9 cellular contexts compared by ENCODE assay signal in the genomic region with DNA sequence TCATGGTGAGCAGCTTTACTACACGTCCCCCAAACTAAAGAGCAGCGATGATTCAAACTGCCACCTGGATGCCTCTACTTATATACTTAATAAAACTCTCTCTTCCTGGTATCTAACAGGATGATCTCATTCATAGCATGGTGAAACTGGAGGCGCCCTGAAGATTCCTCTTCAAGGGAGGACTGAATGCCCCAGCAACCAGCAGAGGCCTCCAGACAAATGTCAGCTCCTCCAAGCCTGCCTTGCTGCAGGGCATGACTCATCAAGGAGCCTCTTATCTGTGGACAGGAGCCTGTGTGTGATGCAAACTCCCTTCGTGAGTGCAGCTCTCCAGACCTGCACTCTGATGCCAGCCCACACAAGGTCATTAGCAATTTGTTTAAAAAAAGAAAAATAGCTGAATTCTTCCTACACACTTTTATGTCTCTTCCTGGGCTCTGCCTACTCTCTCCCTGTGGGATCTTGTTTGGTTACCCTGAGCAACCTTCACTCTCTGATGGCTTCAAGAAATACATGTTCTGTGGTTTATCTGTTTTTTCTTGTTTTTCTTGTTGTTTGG. TPM values are rescaled to one million over a fixed set of nuclear protein-coding genes. Genes with fewer than 3 reads are reported as not detected.
A peak's percentile ranks its signal among the peaks of the same experiment; 100 is the strongest.
DNase-seq lines count a peak whose midpoint lies in the region; ATAC-seq and TF ChIP-seq lines count a peak whose summit lies in the region.
"Had no signal": no experiment of that assay in that cellular context is flagged by ENCODE, and none has a peak within 500 bp of the region (broad histone marks: within the 10 kb centered on the region; RNA-seq: fewer than 3 reads in every experiment).

No MANE protein-coding gene starts in this region.

- H4K12ac ChIP-seq in trophoblast cell (ENCODE audit: low read depth, low read length), result no peak overlapping the region

- H2BK120ac ChIP-seq in trophoblast cell (ENCODE audit: insufficient read depth, low read length, poor library complexity), result peak overlapping the region; percentile 73

- H3K4me3 ChIP-seq in AG04449 (ENCODE audit: low read depth, low read length), result no peak overlapping the region
- no peak overlapping the region for H3K4me3 ChIP-seq in endodermal cell (ENCODE audit: low read length)
- H3K4me3 ChIP-seq in trophoblast cell (ENCODE audit: low read depth, low read length), result no peak overlapping the region
- no peak overlapping the region for H3K4me3 ChIP-seq in prostate gland

- TF ChIP-seq CTCF in AG04449 (IDR thresholded peaks at IDR 0.05; ENCODE audit: insufficient read depth, low read length, missing control alignments) (peak; percentile 8), endodermal cell (conservative IDR thresholded peaks at IDR 0.05) (no peak), prostate gland (IDR thresholded peaks at IDR 0.05) (no peak)

- H3K4me1 Mint-ChIP-seq in endodermal cell, result no peaks in the 10 kb centered on the region

- no peak overlapping the region for H3K4me3 Mint-ChIP-seq in endodermal cell
- H3K4me3 Mint-ChIP-seq: dendritic cell treated with granulocyte-macrophage colony-stimulating factor and Interleukin-4, amounts not matched to agents 40 ng/mL and 50 ng/mL, for 4 days had no signal

- TF ChIP-seq POLR2A in prostate gland (IDR thresholded peaks at IDR 0.05), result no peak

- no peak overlapping the region for H2AFZ ChIP-seq in trophoblast cell (ENCODE audit: insufficient read depth, low read length, poor library complexity)

- H3K27me3 ChIP-seq in endodermal cell (ENCODE audit: control insufficient read depth, insufficient read depth, low read length, poor library complexity, severe bottlenecking) (no peaks in the 10 kb centered on the region), trophoblast cell (ENCODE audit: insufficient read depth, low read length) (no peaks in the 10 kb centered on the region), prostate gland (replicated peaks; ENCODE audit: insufficient read depth) (no peaks in the 10 kb centered on the region)

- peak overlapping the region; percentile 78 for H4K91ac ChIP-seq in trophoblast cell (ENCODE audit: low read depth, low read length)

- no peak overlapping the region for H3K27ac Mint-ChIP-seq in endodermal cell
- H3K27ac Mint-ChIP-seq: dendritic cell treated with granulocyte-macrophage colony-stimulating factor and Interleukin-4, amounts not matched to agents 40 ng/mL and 50 ng/mL, for 4 days had no signal

- H3K18ac ChIP-seq in trophoblast cell (ENCODE audit: low read length), result no peak overlapping the region

- H3K4me2 ChIP-seq in trophoblast cell (ENCODE audit: low read length), result peak overlapping the region; percentile 42

- H3K9me3 ChIP-seq in endodermal cell (ENCODE audit: control insufficient read depth, low read length) (no peaks in the 10 kb centered on the region), trophoblast cell (ENCODE audit: insufficient read depth, low read depth, low read length) (peaks cover 2% of the 10 kb centered on the region), prostate gland (no peaks in the 10 kb centered on the region)

- H2AK5ac ChIP-seq in trophoblast cell (ENCODE audit: low read length), result no peak overlapping the region

- DNase-seq in AG04449 (ENCODE audit: low read depth, low spot score) (peak; percentile 75), HS-27A (ENCODE audit: low read depth) (peak; percentile 11), T-helper 2 cell (peak in 3 of 5 experiments; percentile 17 to 83 (median 28)), endodermal cell (peak; percentile 73), trophoblast cell (peak; percentile 99), NCI-H1417 treated with DMSO at 0.1 percent for 48 hours (lab: John Stamatoyannopoulos, UW) (no peak), prostate gland (ENCODE audit: low spot score) (no peak), left colon (no peak)

- intact Hi-C loops in prostate gland (cut with DNase I) (no loop called here), left colon (cut with DNase I, micrococcal nuclease) (no loop called here)

- peaks cover 2% of the 10 kb centered on the region for H3K79me2 ChIP-seq in trophoblast cell (ENCODE audit: control insufficient read depth, insufficient read depth, low read length, poor library complexity)

- H3K9ac ChIP-seq in endodermal cell (ENCODE audit: extremely low read depth, low read length, poor library complexity, severe bottlenecking) (no peak overlapping the region), trophoblast cell (ENCODE audit: low read length) (no peak overlapping the region)

- peak overlapping the region; percentile 71 for H4K8ac ChIP-seq in trophoblast cell (ENCODE audit: low read depth, low read length)

- no peaks in the 10 kb centered on the region for H3K36me3 Mint-ChIP-seq in endodermal cell (ENCODE audit: low read depth)

- POLR2A ChIA-PET in AG04449 (lab: Yijun Ruan, JAX), result interaction anchor here (1.1 to 1.5 kb wide), 3 partner anchors 11 to 1111 kb away, joined by 3 read pairs; partner anchors contain the start of genes MITD1 and MRPL30

- H3K23ac ChIP-seq in trophoblast cell (ENCODE audit: low read length), result no peak overlapping the region

- no peaks in the 10 kb centered on the region for H3K9me3 Mint-ChIP-seq in endodermal cell
- H3K9me3 Mint-ChIP-seq: dendritic cell treated with granulocyte-macrophage colony-stimulating factor and Interleukin-4, amounts not matched to agents 40 ng/mL and 50 ng/mL, for 4 days had no signal

- H3K27me3 Mint-ChIP-seq in endodermal cell (ENCODE audit: insufficient read depth), result no peaks in the 10 kb centered on the region

- H2BK5ac ChIP-seq in trophoblast cell (ENCODE audit: low read depth, low read length, poor library complexity), result peak overlapping the region; percentile 50

- H3K36me3 ChIP-seq in endodermal cell (ENCODE audit: control insufficient read depth, insufficient read depth, low read length), result no peaks in the 10 kb centered on the region
- H3K36me3 ChIP-seq in trophoblast cell (ENCODE audit: control insufficient read depth in 1 of 2, insufficient read depth in 2 of 2, low read length in 2 of 2), result no peaks in the 10 kb centered on the region
- H3K36me3 ChIP-seq in prostate gland, result no peaks in the 10 kb centered on the region

- H3K14ac ChIP-seq in trophoblast cell (ENCODE audit: low read length), result peak overlapping the region; percentile 33

- H3K4ac ChIP-seq in trophoblast cell (ENCODE audit: low read depth, low read length), result no peak overlapping the region

- CTCF ChIA-PET in AG04449 (lab: Yijun Ruan, JAX), result interaction anchor here (1.2 to 2.5 kb wide), 4 partner anchors 15 to 733 kb away, joined by 3 to 11 read pairs (median 4); no protein-coding TSS in a partner anchor

- no peaks in the 10 kb centered on the region for H3K4me1 ChIP-seq in endodermal cell (ENCODE audit: control insufficient read depth, insufficient read depth, low read length)
- H3K4me1 ChIP-seq in trophoblast cell (ENCODE audit: control insufficient read depth in 1 of 2, insufficient read depth in 2 of 2, low read length in 2 of 2), result peaks cover 17 to 24% of the 10 kb centered on the region in 2 experiments
- no peaks in the 10 kb centered on the region for H3K4me1 ChIP-seq in prostate gland (replicated peaks)

- ATAC-seq in left colon, result no peak

- H2BK12ac ChIP-seq in trophoblast cell (ENCODE audit: low read length), result peak overlapping the region; percentile 74

- H3K27ac ChIP-seq in endodermal cell (ENCODE audit: low read depth, low read length), result no peak overlapping the region
- peak overlapping the region; percentile 95 for H3K27ac ChIP-seq in trophoblast cell (ENCODE audit: low read depth, low read length)
- H3K27ac ChIP-seq in prostate gland, result no peak overlapping the region

- WGBS in endodermal cell (ENCODE audit: insufficient coverage in 1 of 2, insufficient read length in 1 of 2), 2 experiments, result 0 to 48% methylated on average over 1 to 4 of the region's 4 CpGs
- WGBS in trophoblast cell (ENCODE audit: extremely low coverage, insufficient coverage, insufficient read length), result no CpG with 5 or more reads among the region's 4 CpGs
- 37% methylated on average over 4 of the region's 4 CpGs for WGBS in prostate gland

- H3K79me1 ChIP-seq in trophoblast cell (ENCODE audit: low read length), result peaks cover 27% of the 10 kb centered on the region

RNA-seq across cellular contexts. Expression of gene LONRF2, which starts 30.2 kb away (rescaled TPM):
- total RNA-seq in endodermal cell (under 1 TPM; 0.40 to 0.71 TPM), prostate gland (10 to 100 TPM in 1 of 2 donors, 1 to 10 TPM in 1; 8.2 to 20.4 TPM), left colon (1 to 10 TPM in 1 of 2 donors, under 1 TPM in 1; 0.21 to 1.6 TPM)
- polyA plus RNA-seq in endodermal cell (2013, experiment 1 of 2), result 0.39 TPM
- 0.37 TPM for polyA plus RNA-seq in endodermal cell (2013, experiment 2 of 2)
- polyA plus RNA-seq in trophoblast cell (2013), result 1.8 and 2.0 TPM in 2 replicates

Comparison
In these comparisons a context has a peak if more than half of its experiments do, and no peak if none do; other contexts are left out.
1. DNase-seq: peak in AG04449 (single experiment), HS-27A (single experiment), T-helper 2 cell (3 of 5), endodermal cell (single experiment) and trophoblast cell (2 of 2); none in NCI-H1417 treated with DMSO at 0.1 percent for 48 hours (single experiment), prostate gland (single experiment) and left colon (0 of 2).